In genomic region chr15:34059946-34060345, GRCh38 we compare ENCODE assay signal across 22 cellular contexts. TPM values are rescaled to one million over a fixed set of nuclear protein-coding genes. Genes with fewer than 3 reads are reported as not detected.
DNase-seq lines count a peak whose midpoint lies in the region; ATAC-seq, FAIRE-seq and TF ChIP-seq lines count a peak whose summit lies in the region.
"Had no signal": no experiment of that assay in that cellular context is flagged by ENCODE, and none has a peak within 500 bp of the region (broad histone marks: within the 10 kb centered on the region; RNA-seq: fewer than 3 reads in every experiment).

No MANE protein-coding gene starts in this region.

- ATAC-seq in HepG2, result no peak
- no peak for ATAC-seq in right lobe of liver
- ATAC-seq in WTC11, result no peak
- no peak for ATAC-seq in stimulated activated effector memory CD8-positive, alpha-beta T cell treated with anti-CD3 and anti-CD28 coated beads, Interleukin-12 subunit alpha, Interleukin-12 subunit beta, amount 100 ng/mL, for 72 hours
- ATAC-seq: A549 had no signal

- no peak for FAIRE-seq in HepG2 (lab: Jason Lieb, UNC)
- FAIRE-seq: A549, GM12891, GM18507, H54 had no signal

- H3K4me3 ChIP-seq in HepG2 (replicated peaks in 1 of 3; ENCODE audit: insufficient read depth in 1 of 3, low read depth in 2 of 3, low read length in 3 of 3) (no peak overlapping the region), right lobe of liver (no peak overlapping the region)
- H3K4me3 ChIP-seq: A549, HAP-1 had no signal

- H3K36me3 ChIP-seq in HepG2 (replicated peaks in 1 of 2; ENCODE audit: control insufficient read depth in 1 of 2, insufficient read depth in 2 of 2, low read length in 2 of 2) (no peaks in the 10 kb centered on the region), right lobe of liver (no peaks in the 10 kb centered on the region)
- H3K36me3 ChIP-seq: HAP-1 had no signal

- 2% methylated on average over 3 of the region's 3 CpGs for WGBS in HepG2 (ENCODE audit: low lambda C conversion rate)
- 75% methylated on average over 3 of the region's 3 CpGs for WGBS in right lobe of liver (ENCODE audit: insufficient coverage, low coverage, low lambda C conversion rate, missing lambda C conversion rate)

- POLR2A ChIA-PET in HepG2 (lab: Yijun Ruan, JAX) (no interaction called here), WTC11 (lab: Charles Lee) (no interaction called here)

- no peak for TF ChIP-seq RAD21 in HepG2 (CRISPR knock-in tag; IDR thresholded peaks at IDR 0.05)

- H3K9me3 ChIP-seq in HepG2 (ENCODE audit: low read length) (no peaks in the 10 kb centered on the region), right lobe of liver (no peaks in the 10 kb centered on the region)
- H3K9me3 ChIP-seq: A549, HAP-1 had no signal

- DNase-seq in HepG2 (ENCODE audit: low spot score) (no peak), right lobe of liver (no peak), WTC11 (ENCODE audit: low spot score) (no peak), islet precursor cell (no peak), hippocampal formation (lab: John Stamatoyannopoulos, UW) (no peak)
- DNase-seq in stimulated activated effector memory CD8-positive, alpha-beta T cell treated with anti-CD3 and anti-CD28 coated beads, Interleukin-12 subunit alpha, Interleukin-12 subunit beta, amount 100 ng/mL, for 72 hours (ENCODE audit: low spot score in 2 of 2), result no peak
- DNase-seq: 8988T; ACHN; C1 segment of cervical spinal cord; Calu3; CD4-positive, alpha-beta memory T cell; COR-L47; DMS53; DMS79 treated with DMSO at 0.1 percent for 48 hours; GF-D8; GOT3; HFFc6 had no signal

- 0 out of 2 replicates have a peak overlapping the region, but pooled peaks have one; percentile 14 for H3K27ac Mint-ChIP-seq in WTC11
- peak overlapping the region; percentile 20 for H3K27ac Mint-ChIP-seq in stimulated activated effector memory CD8-positive, alpha-beta T cell treated with anti-CD3 and anti-CD28 coated beads, Interleukin-12 subunit alpha, Interleukin-12 subunit beta, amount 100 ng/mL, for 72 hours
- H3K27ac Mint-ChIP-seq: HFFc6 had no signal

- no TSS peak for BruUV-seq in HepG2 (replicated peaks; lab: Mats Ljungman, UMichigan)

- H3K27me3 ChIP-seq in HepG2 (ENCODE audit: control insufficient read depth in 1 of 2, insufficient read depth in 2 of 2, low read length in 2 of 2) (no peaks in the 10 kb centered on the region), right lobe of liver (no peaks in the 10 kb centered on the region)

- CTCF ChIA-PET in HepG2 (lab: Yijun Ruan, JAX; ENCODE audit: low intra/inter-chr PET ratio, low total read pairs) (no interaction called here), WTC11 (lab: Charles Lee) (no interaction called here)

- H3K79me2 ChIP-seq in HepG2 (ENCODE audit: insufficient read depth, low read length), result no peaks in the 10 kb centered on the region

- H3K4me2 ChIP-seq in HepG2 (ENCODE audit: low read depth, low read length), result no peak overlapping the region
- H3K4me2 ChIP-seq: A549 had no signal

- H3K4me3 Mint-ChIP-seq in WTC11, result no peak overlapping the region
- H3K4me3 Mint-ChIP-seq in stimulated activated effector memory CD8-positive, alpha-beta T cell treated with anti-CD3 and anti-CD28 coated beads, Interleukin-12 subunit alpha, Interleukin-12 subunit beta, amount 100 ng/mL, for 72 hours, result no peak overlapping the region
- H3K4me3 Mint-ChIP-seq: CD4-positive, alpha-beta memory T cell; HFFc6 had no signal

- in situ Hi-C loops in HepG2 (cut with HindIII; ENCODE audit: extremely low pct_ligation_motif_present, low pct_unique_long_range_greater_than_20kb), result loop anchor here (25.0 kb wide), 2 partner anchors 302 to 527 kb away; partner anchors contain the start of genes GOLGA8B and LPCAT4

- H3K9ac ChIP-seq in HepG2 (ENCODE audit: insufficient read depth, low read depth, low read length), result no peak overlapping the region

- TF ChIP-seq EP300 in HepG2 (IDR thresholded peaks at IDR 0.05; ENCODE audit: low read depth in 2 of 2, low read length in 2 of 2) (no peak), HepG2 (CRISPR knock-in tag; IDR thresholded peaks at IDR 0.05; ENCODE audit: borderline replicate concordance) (no peak)

- H3K36me3 Mint-ChIP-seq in WTC11, result no peaks in the 10 kb centered on the region
- no peaks in the 10 kb centered on the region for H3K36me3 Mint-ChIP-seq in stimulated activated effector memory CD8-positive, alpha-beta T cell treated with anti-CD3 and anti-CD28 coated beads, Interleukin-12 subunit alpha, Interleukin-12 subunit beta, amount 100 ng/mL, for 72 hours
- H3K36me3 Mint-ChIP-seq: CD4-positive, alpha-beta memory T cell had no signal

- no peak for TF ChIP-seq POLR2A in HepG2 (IDR thresholded peaks at IDR 0.05; ENCODE audit: insufficient read depth in 1 of 2, low read depth in 2 of 2, low read length in 2 of 2)
- no peak for TF ChIP-seq POLR2A in right lobe of liver (IDR thresholded peaks at IDR 0.05)

- H3K4me1 Mint-ChIP-seq in WTC11, result no peaks in the 10 kb centered on the region
- no peaks in the 10 kb centered on the region for H3K4me1 Mint-ChIP-seq in stimulated activated effector memory CD8-positive, alpha-beta T cell treated with anti-CD3 and anti-CD28 coated beads, Interleukin-12 subunit alpha, Interleukin-12 subunit beta, amount 100 ng/mL, for 72 hours

- peaks cover 8% of the 10 kb centered on the region; the same call in 1 of the 2 replicates for H3K4me1 ChIP-seq in HepG2 (ENCODE audit: insufficient read depth, low read length)
- H3K4me1 ChIP-seq in right lobe of liver, result no peaks in the 10 kb centered on the region
- H3K4me1 ChIP-seq: HAP-1 had no signal

- intact Hi-C loops in HepG2 (cut with micrococcal nuclease; ENCODE audit: unreplicated experiment) (loop anchor here (5.0 kb wide), 1 partner anchor 57 kb away; no protein-coding TSS in a partner anchor), right lobe of liver (cut with DNase I) (loop anchor here in 1 of 2 donors (10.0 kb wide), 1 partner anchor 155 kb away; the partner anchor contains the start of gene KATNBL1)

- no peak overlapping the region for H2AFZ ChIP-seq in HepG2 (ENCODE audit: low read length)

- TF ChIP-seq CTCF in HepG2 (CRISPR knock-in tag; IDR thresholded peaks at IDR 0.05) (no peak), right lobe of liver (IDR thresholded peaks at IDR 0.05) (no peak), WTC11 (IDR thresholded peaks at IDR 0.05) (no peak)

- H3K27me3 Mint-ChIP-seq in WTC11 (ENCODE audit: low read depth), result no peaks in the 10 kb centered on the region; the same call in 1 of the 2 replicates
- H3K27me3 Mint-ChIP-seq: CD4-positive, alpha-beta memory T cell had no signal

- no peaks in the 10 kb centered on the region for H3K9me3 Mint-ChIP-seq in WTC11
- no peaks in the 10 kb centered on the region for H3K9me3 Mint-ChIP-seq in stimulated activated effector memory CD8-positive, alpha-beta T cell treated with anti-CD3 and anti-CD28 coated beads, Interleukin-12 subunit alpha, Interleukin-12 subunit beta, amount 100 ng/mL, for 72 hours
- H3K9me3 Mint-ChIP-seq: CD4-positive, alpha-beta memory T cell; HFFc6 had no signal

- no peaks in the 10 kb centered on the region for H4K20me1 ChIP-seq in HepG2 (ENCODE audit: insufficient read depth, low read length)

- H3K27ac ChIP-seq in HepG2 (ENCODE audit: extremely low read length, insufficient read depth, low read length) (no peak overlapping the region), right lobe of liver (no peak overlapping the region)
- H3K27ac ChIP-seq: A549 had no signal

RNA-seq across cellular contexts. Expression of gene AVEN, which starts 20.9 kb away (rescaled TPM):
- total RNA-seq in HepG2 (2016; rRNA removed; fragmentation: Illumina TruSeq; extraction: Trizol), result 16.8 and 17.5 TPM in 2 replicates
- total RNA-seq in HepG2 (2016; cell fraction: cytosol; rRNA removed; fragmentation: Illumina TruSeq; extraction: Trizol; ENCODE audit: low read depth), result 21.7 and 24.7 TPM in 2 replicates
- 16.9 and 17.0 TPM in 2 replicates for total RNA-seq in HepG2 (2016; cell fraction: insoluble cytoplasmic fraction; rRNA removed; fragmentation: Illumina TruSeq; extraction: Trizol)
- total RNA-seq in HepG2 (2016; cell fraction: membrane; rRNA removed; fragmentation: Illumina TruSeq; extraction: Trizol), result 25.4 and 28.9 TPM in 2 replicates
- total RNA-seq in HepG2 (2016; cell fraction: nucleus; rRNA removed; fragmentation: Illumina TruSeq; extraction: Trizol), result 10.3 and 14.0 TPM in 2 replicates
- 4.4 TPM in 2 replicates for polyA plus RNA-seq in HepG2 (2011; rRNA removed)
- 2.6 and 4.1 TPM in 2 replicates for polyA plus RNA-seq in HepG2 (2011; cell fraction: cytosol; rRNA removed)
- 1.2 and 1.6 TPM in 2 replicates for polyA plus RNA-seq in HepG2 (2011; cell fraction: nucleus; rRNA removed)
- polyA plus RNA-seq in HepG2 (2012), result 6.1 and 6.3 TPM in 2 replicates
- 25.6 and 26.7 TPM in 2 replicates for polyA plus RNA-seq in HepG2 (2016; cell fraction: cytosol; fragmentation: Illumina TruSeq; extraction: Trizol; ENCODE audit: low read depth)
- 15.3 and 17.2 TPM in 2 replicates for polyA plus RNA-seq in HepG2 (2016; cell fraction: insoluble cytoplasmic fraction; fragmentation: Illumina TruSeq; extraction: Trizol; ENCODE audit: low read depth)
- 22.7 and 24.1 TPM in 2 replicates for polyA plus RNA-seq in HepG2 (2016; cell fraction: membrane; fragmentation: Illumina TruSeq; extraction: Trizol; ENCODE audit: low read depth)
- polyA plus RNA-seq in HepG2 (2016; cell fraction: nucleus; fragmentation: Illumina TruSeq; extraction: Trizol; ENCODE audit: insufficient read depth, low read depth), result 8.5 and 10.3 TPM in 2 replicates
- 2.5 and 3.3 TPM in 2 replicates for polyA minus RNA-seq in HepG2 (2011; rRNA and poly(A)+ RNA removed; ENCODE audit: low replicate concordance)
- 1.1 and 1.6 TPM in 2 replicates for polyA minus RNA-seq in HepG2 (2011; cell fraction: cytosol; rRNA and poly(A)+ RNA removed)
- polyA minus RNA-seq in HepG2 (2011; cell fraction: nucleus; rRNA and poly(A)+ RNA removed), result 4.6 and 6.1 TPM in 2 replicates
- 10 to 100 TPM in 3 of 6 experiments, 1 to 10 TPM in 3; 8.2 to 10.2 (median 9.4) TPM for total RNA-seq in right lobe of liver
- 12.4 to 14.0 TPM (median 13.1 TPM) in 3 replicates for total RNA-seq in WTC11 (2021)

RNA-seq across cellular contexts. Expression of gene EMC7, which starts 41.7 kb away (rescaled TPM):
- total RNA-seq in HepG2 (2016; rRNA removed; fragmentation: Illumina TruSeq; extraction: Trizol) (29.3 and 46.8 TPM in 2 replicates), right lobe of liver (10 to 100 TPM; 30.4 to 49.4 (median 41.6) TPM), WTC11 (2021) (31.5 to 34.6 TPM (median 32.1 TPM) in 3 replicates)
- total RNA-seq in HepG2 (2016; cell fraction: cytosol; rRNA removed; fragmentation: Illumina TruSeq; extraction: Trizol; ENCODE audit: low read depth), result 8.5 and 12.1 TPM in 2 replicates
- 28.3 and 50.5 TPM in 2 replicates for total RNA-seq in HepG2 (2016; cell fraction: insoluble cytoplasmic fraction; rRNA removed; fragmentation: Illumina TruSeq; extraction: Trizol)
- total RNA-seq in HepG2 (2016; cell fraction: membrane; rRNA removed; fragmentation: Illumina TruSeq; extraction: Trizol), result 14.4 and 17.9 TPM in 2 replicates
- 44.7 and 53.5 TPM in 2 replicates for total RNA-seq in HepG2 (2016; cell fraction: nucleus; rRNA removed; fragmentation: Illumina TruSeq; extraction: Trizol)
- 97.7 and 113 TPM in 2 replicates for polyA plus RNA-seq in HepG2 (2011; rRNA removed)
- polyA plus RNA-seq in HepG2 (2011; cell fraction: cytosol; rRNA removed), result 45.6 and 79.3 TPM in 2 replicates
- 21.2 and 28.7 TPM in 2 replicates for polyA plus RNA-seq in HepG2 (2011; cell fraction: nucleus; rRNA removed)
- polyA plus RNA-seq in HepG2 (2012), result 95.9 and 114 TPM in 2 replicates
- polyA plus RNA-seq in HepG2 (2016; cell fraction: cytosol; fragmentation: Illumina TruSeq; extraction: Trizol; ENCODE audit: low read depth), result 18.6 and 20.7 TPM in 2 replicates
- polyA plus RNA-seq in HepG2 (2016; cell fraction: insoluble cytoplasmic fraction; fragmentation: Illumina TruSeq; extraction: Trizol; ENCODE audit: low read depth), result 53.3 and 55.1 TPM in 2 replicates
- 20.8 and 21.4 TPM in 2 replicates for polyA plus RNA-seq in HepG2 (2016; cell fraction: membrane; fragmentation: Illumina TruSeq; extraction: Trizol; ENCODE audit: low read depth)
- 131 and 150 TPM in 2 replicates for polyA plus RNA-seq in HepG2 (2016; cell fraction: nucleus; fragmentation: Illumina TruSeq; extraction: Trizol; ENCODE audit: insufficient read depth, low read depth)
- 11.7 and 31.8 TPM in 2 replicates for polyA minus RNA-seq in HepG2 (2011; rRNA and poly(A)+ RNA removed; ENCODE audit: low replicate concordance)
- 14.9 and 16.0 TPM in 2 replicates for polyA minus RNA-seq in HepG2 (2011; cell fraction: cytosol; rRNA and poly(A)+ RNA removed)
- polyA minus RNA-seq in HepG2 (2011; cell fraction: nucleus; rRNA and poly(A)+ RNA removed), result 11.6 and 16.4 TPM in 2 replicates

RNA-seq across cellular contexts. Expression of gene PGBD4, which starts 41.9 kb away (rescaled TPM):
- total RNA-seq in HepG2 (2016; rRNA removed; fragmentation: Illumina TruSeq; extraction: Trizol) (1.3 and 1.4 TPM in 2 replicates), right lobe of liver (under 1 TPM; 0.56 to 0.98 (median 0.83) TPM), WTC11 (2021) (1.1 to 1.2 TPM (median 1.1 TPM) in 3 replicates)
- total RNA-seq in HepG2 (2016; cell fraction: cytosol; rRNA removed; fragmentation: Illumina TruSeq; extraction: Trizol; ENCODE audit: low read depth), result 0.20 and 0.26 TPM in 2 replicates
- 1.4 and 1.5 TPM in 2 replicates for total RNA-seq in HepG2 (2016; cell fraction: insoluble cytoplasmic fraction; rRNA removed; fragmentation: Illumina TruSeq; extraction: Trizol)
- total RNA-seq in HepG2 (2016; cell fraction: membrane; rRNA removed; fragmentation: Illumina TruSeq; extraction: Trizol), result 0.62 and 0.71 TPM in 2 replicates
- total RNA-seq in HepG2 (2016; cell fraction: nucleus; rRNA removed; fragmentation: Illumina TruSeq; extraction: Trizol), result 2.6 and 2.7 TPM in 2 replicates
- 1.7 TPM in 2 replicates for polyA plus RNA-seq in HepG2 (2011; rRNA removed)
- 0.56 and 0.78 TPM in 2 replicates for polyA plus RNA-seq in HepG2 (2011; cell fraction: cytosol; rRNA removed)
- polyA plus RNA-seq in HepG2 (2011; cell fraction: nucleus; rRNA removed), result 1.2 and 2.2 TPM in 2 replicates
- polyA plus RNA-seq in HepG2 (2012), result 0.85 and 1.2 TPM in 2 replicates
- 0.07 and 0.09 TPM in 2 replicates for polyA plus RNA-seq in HepG2 (2016; cell fraction: cytosol; fragmentation: Illumina TruSeq; extraction: Trizol; ENCODE audit: low read depth)
- polyA plus RNA-seq in HepG2 (2016; cell fraction: insoluble cytoplasmic fraction; fragmentation: Illumina TruSeq; extraction: Trizol; ENCODE audit: low read depth), result 0.69 and 0.86 TPM in 2 replicates
- polyA plus RNA-seq in HepG2 (2016; cell fraction: membrane; fragmentation: Illumina TruSeq; extraction: Trizol; ENCODE audit: low read depth), result 0.29 and 0.44 TPM in 2 replicates
- 3.0 and 3.8 TPM in 2 replicates for polyA plus RNA-seq in HepG2 (2016; cell fraction: nucleus; fragmentation: Illumina TruSeq; extraction: Trizol; ENCODE audit: insufficient read depth, low read depth)
- polyA minus RNA-seq in HepG2 (2011; rRNA and poly(A)+ RNA removed; ENCODE audit: low replicate concordance), result 0.82 and 2.4 TPM in 2 replicates
- polyA minus RNA-seq in HepG2 (2011; cell fraction: cytosol; rRNA and poly(A)+ RNA removed), result 0.49 and 0.62 TPM in 2 replicates
- 3.9 and 5.2 TPM in 2 replicates for polyA minus RNA-seq in HepG2 (2011; cell fraction: nucleus; rRNA and poly(A)+ RNA removed)
